Comparison of ENCODE assay signal across 2 cellular contexts in genomic region chr19:54738715-54739114, GRCh38.
A peak's percentile ranks its signal among the peaks of the same experiment; 100 is the strongest.
TF ChIP-seq lines count a peak whose summit lies in the region.

No MANE protein-coding gene starts in this region.

TF ChIP-seq in K562, 482 proteins besides CTCF, POLR2A, EP300 and RAD21:
- TF ChIP-seq CBFA2T3 (IDR thresholded peaks at IDR 0.05) = peak; percentile 57
- peak; percentile 59 for TF ChIP-seq TAL1 (IDR thresholded peaks at IDR 0.05)
- no peak for TF ChIP-seq HDAC1 (IDR thresholded peaks at IDR 0.05)
- TF ChIP-seq COPS2 (conservative IDR thresholded peaks at IDR 0.05) = no peak
- TF ChIP-seq CBFA2T2 (conservative IDR thresholded peaks at IDR 0.05) = peak; percentile 67
- 0 out of 2 replicates have a peak, but pooled peaks have one; percentile 8 for TF ChIP-seq TCF3 (CRISPR knock-in tag; IDR thresholded peaks at IDR 0.05)
- no peak for TF ChIP-seq TEAD2 (tag; IDR thresholded peaks at IDR 0.05)
- TF ChIP-seq PYGO2 (tag; IDR thresholded peaks at IDR 0.05) = no peak
- peak in 1 of 2 experiments; percentile 27; a peak in 1 of 4 replicates for TF ChIP-seq TRIM24 (IDR thresholded peaks at IDR 0.05)
- TF ChIP-seq TEAD4 (IDR thresholded peaks at IDR 0.05; ENCODE audit: low read length) = peak; percentile 50
- no peak for TF ChIP-seq TEAD4 (CRISPR knock-in tag; IDR thresholded peaks at IDR 0.05; ENCODE audit: borderline replicate concordance)

TF ChIP-seq in GM23338, 12 proteins besides CTCF, POLR2A, EP300 and RAD21:
- no peak for TF ChIP-seq NANOG (IDR thresholded peaks at IDR 0.05; ENCODE audit: borderline replicate concordance)
- TF ChIP-seq POLR2AphosphoS5 (IDR thresholded peaks at IDR 0.05; ENCODE audit: low read depth) = no peak
- TF ChIP-seq ZNF462 (CRISPR knock-in tag; IDR thresholded peaks at IDR 0.05) = no peak
- TF ChIP-seq, protein P1, sequence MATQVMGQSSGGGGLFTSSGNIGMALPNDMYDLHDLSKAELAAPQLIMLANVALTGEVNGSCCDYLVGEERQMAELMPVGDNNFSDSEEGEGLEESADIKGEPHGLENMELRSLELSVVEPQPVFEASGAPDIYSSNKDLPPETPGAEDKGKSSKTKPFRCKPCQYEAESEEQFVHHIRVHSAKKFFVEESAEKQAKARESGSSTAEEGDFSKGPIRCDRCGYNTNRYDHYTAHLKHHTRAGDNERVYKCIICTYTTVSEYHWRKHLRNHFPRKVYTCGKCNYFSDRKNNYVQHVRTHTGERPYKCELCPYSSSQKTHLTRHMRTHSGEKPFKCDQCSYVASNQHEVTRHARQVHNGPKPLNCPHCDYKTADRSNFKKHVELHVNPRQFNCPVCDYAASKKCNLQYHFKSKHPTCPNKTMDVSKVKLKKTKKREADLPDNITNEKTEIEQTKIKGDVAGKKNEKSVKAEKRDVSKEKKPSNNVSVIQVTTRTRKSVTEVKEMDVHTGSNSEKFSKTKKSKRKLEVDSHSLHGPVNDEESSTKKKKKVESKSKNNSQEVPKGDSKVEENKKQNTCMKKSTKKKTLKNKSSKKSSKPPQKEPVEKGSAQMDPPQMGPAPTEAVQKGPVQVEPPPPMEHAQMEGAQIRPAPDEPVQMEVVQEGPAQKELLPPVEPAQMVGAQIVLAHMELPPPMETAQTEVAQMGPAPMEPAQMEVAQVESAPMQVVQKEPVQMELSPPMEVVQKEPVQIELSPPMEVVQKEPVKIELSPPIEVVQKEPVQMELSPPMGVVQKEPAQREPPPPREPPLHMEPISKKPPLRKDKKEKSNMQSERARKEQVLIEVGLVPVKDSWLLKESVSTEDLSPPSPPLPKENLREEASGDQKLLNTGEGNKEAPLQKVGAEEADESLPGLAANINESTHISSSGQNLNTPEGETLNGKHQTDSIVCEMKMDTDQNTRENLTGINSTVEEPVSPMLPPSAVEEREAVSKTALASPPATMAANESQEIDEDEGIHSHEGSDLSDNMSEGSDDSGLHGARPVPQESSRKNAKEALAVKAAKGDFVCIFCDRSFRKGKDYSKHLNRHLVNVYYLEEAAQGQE (IDR thresholded peaks at IDR 0.05; ENCODE audit: unreplicated experiment) = no peak
- no peak for TF ChIP-seq ZNF114 (CRISPR knock-in tag; IDR thresholded peaks at IDR 0.05)
- TF ChIP-seq STAT1 (IDR thresholded peaks at IDR 0.05; ENCODE audit: unreplicated experiment) = no peak
- TF ChIP-seq EZH2 (IDR thresholded peaks at IDR 0.05; ENCODE audit: low read depth, unreplicated experiment) = no peak
